14 cellular contexts compared by ENCODE assay signal in the genomic region with DNA sequence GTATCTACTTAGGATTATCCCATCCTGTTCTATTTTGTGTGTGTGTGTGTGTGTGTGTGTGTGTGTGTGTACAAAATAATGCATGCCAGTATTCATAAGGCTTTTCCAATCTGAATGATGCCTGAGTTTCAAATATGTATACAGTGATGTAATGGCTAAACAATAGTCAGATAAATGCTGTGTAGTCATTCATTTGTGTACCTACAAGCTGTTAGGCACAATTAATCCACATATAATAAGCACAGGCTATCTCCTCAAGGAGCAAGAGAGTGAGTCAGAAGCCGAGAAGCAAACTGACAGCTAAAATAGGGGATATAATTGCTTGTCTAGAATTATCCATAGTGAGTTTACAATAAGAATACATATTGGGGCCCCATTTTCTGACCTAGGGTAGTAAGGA. TPM values are rescaled to one million over a fixed set of nuclear protein-coding genes. Genes with fewer than 3 reads are reported as not detected.
"Had no signal": no experiment of that assay in that cellular context is flagged by ENCODE, and none has a peak within 500 bp of the region (broad histone marks: within the 10 kb centered on the region; RNA-seq: fewer than 3 reads in every experiment).

No MANE protein-coding gene starts in this region.

- H3K36me3 ChIP-seq: breast epithelium, tibial nerve, vagina had no signal

- H3K9me3 ChIP-seq: breast epithelium, tibial nerve, vagina had no signal

- H3K4me3 ChIP-seq: breast epithelium, vagina had no signal

- ATAC-seq: activated CD8-positive, alpha-beta T cell treated with anti-CD3 and anti-CD28 coated beads, Interleukin-2, amount 10 ng/mL, durations not matched to agents 7 days and 5 days; stimulated activated memory B cell treated with anti-CD40 and anti-IgM and Interleukin-4, amounts not matched to agents 10 μg/mL and 1 μg/mL and 100 μg/mL, for 72 hours had no signal

- DNase-seq: activated CD4-positive, alpha-beta T cell treated with anti-CD3 and anti-CD28 coated beads, Interleukin-2, amount 10 ng/mL, durations not matched to agents 24 days and 14 days; activated CD4-positive, CD25-positive, alpha-beta regulatory T cell; activated CD8-positive, alpha-beta memory T cell treated with anti-CD3 and anti-CD28 coated beads, Interleukin-2, amount 50 U/mL, for 48 hours; activated CD8-positive, alpha-beta T cell treated with anti-CD3 and anti-CD28 coated beads, Interleukin-2, amount 10 ng/mL, durations not matched to agents 7 days and 5 days; activated gamma-delta T cell treated with Interleukin-2 at 50 U/mL for 16 hours; foreskin fibroblast; kidney glomerular epithelial cell; nephron progenitor cell; occipital lobe; stimulated activated CD4-positive, alpha-beta T cell treated with anti-CD3 and anti-CD28 coated beads, Interleukin-2, amount 100 ng/mL, for 48 hours had no signal

- H3K27me3 ChIP-seq: tibial nerve, vagina had no signal

- H3K4me1 ChIP-seq: breast epithelium, tibial nerve, vagina had no signal

- H3K27ac ChIP-seq: vagina had no signal

RNA-seq across cellular contexts. Expression of a gene that starts 15.7 kb away (rescaled TPM):
- total RNA-seq: activated CD8-positive, alpha-beta T cell treated with anti-CD3 and anti-CD28 coated beads, Interleukin-2, amount 10 ng/mL, durations not matched to agents 7 days and 5 days had no signal
